1 cellular context compared by ENCODE assay signal in the genomic region with DNA sequence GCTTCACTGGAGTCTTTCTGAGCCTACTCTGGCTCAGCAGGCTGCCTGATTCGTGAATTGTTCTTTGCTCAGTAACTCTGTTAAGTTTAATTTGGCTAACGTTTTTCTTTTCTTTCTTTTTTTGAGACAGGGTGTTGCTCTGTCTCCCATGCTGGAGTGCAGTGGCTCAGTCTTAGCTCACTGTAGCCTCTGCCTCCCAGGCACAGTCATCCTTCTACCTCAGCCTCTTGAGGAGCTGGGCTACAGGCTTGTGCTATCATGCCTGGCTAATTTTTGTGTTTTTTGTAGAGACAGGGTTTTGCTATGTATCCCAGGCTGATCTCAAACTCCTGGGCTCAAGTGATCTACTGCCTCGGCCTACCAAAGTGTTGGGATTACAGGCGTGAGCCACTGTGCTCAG.
TF ChIP-seq lines count a peak whose summit lies in the region.

No MANE protein-coding gene starts in this region.

TF ChIP-seq in WTC11, 78 proteins besides CTCF, POLR2A, EP300 and RAD21:
- TF ChIP-seq PRRX2 (CRISPR knock-in tag; IDR thresholded peaks at IDR 0.05): no peak
- TF ChIP-seq NR3C1 (CRISPR knock-in tag; conservative IDR thresholded peaks at IDR 0.05; ENCODE audit: low read depth): no peak
- TF ChIP-seq, protein P1, sequence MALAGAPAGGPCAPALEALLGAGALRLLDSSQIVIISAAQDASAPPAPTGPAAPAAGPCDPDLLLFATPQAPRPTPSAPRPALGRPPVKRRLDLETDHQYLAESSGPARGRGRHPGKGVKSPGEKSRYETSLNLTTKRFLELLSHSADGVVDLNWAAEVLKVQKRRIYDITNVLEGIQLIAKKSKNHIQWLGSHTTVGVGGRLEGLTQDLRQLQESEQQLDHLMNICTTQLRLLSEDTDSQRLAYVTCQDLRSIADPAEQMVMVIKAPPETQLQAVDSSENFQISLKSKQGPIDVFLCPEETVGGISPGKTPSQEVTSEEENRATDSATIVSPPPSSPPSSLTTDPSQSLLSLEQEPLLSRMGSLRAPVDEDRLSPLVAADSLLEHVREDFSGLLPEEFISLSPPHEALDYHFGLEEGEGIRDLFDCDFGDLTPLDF (CRISPR knock-in tag; IDR thresholded peaks at IDR 0.05): no peak
- TF ChIP-seq, protein P2, sequence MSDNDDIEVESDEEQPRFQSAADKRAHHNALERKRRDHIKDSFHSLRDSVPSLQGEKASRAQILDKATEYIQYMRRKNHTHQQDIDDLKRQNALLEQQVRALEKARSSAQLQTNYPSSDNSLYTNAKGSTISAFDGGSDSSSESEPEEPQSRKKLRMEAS (CRISPR knock-in tag; IDR thresholded peaks at IDR 0.05): no peak
- no peak for TF ChIP-seq EMX1 (CRISPR knock-in tag; IDR thresholded peaks at IDR 0.05)
- TF ChIP-seq NFE2L1 (CRISPR knock-in tag; IDR thresholded peaks at IDR 0.05): no peak
- TF ChIP-seq FOXP1 (CRISPR knock-in tag; IDR thresholded peaks at IDR 0.05; ENCODE audit: borderline replicate concordance): no peak
- TF ChIP-seq, protein P3, sequence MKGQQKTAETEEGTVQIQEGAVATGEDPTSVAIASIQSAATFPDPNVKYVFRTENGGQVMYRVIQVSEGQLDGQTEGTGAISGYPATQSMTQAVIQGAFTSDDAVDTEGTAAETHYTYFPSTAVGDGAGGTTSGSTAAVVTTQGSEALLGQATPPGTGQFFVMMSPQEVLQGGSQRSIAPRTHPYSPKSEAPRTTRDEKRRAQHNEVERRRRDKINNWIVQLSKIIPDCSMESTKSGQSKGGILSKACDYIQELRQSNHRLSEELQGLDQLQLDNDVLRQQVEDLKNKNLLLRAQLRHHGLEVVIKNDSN (CRISPR knock-in tag; IDR thresholded peaks at IDR 0.05): no peak
